In the genomic region with DNA sequence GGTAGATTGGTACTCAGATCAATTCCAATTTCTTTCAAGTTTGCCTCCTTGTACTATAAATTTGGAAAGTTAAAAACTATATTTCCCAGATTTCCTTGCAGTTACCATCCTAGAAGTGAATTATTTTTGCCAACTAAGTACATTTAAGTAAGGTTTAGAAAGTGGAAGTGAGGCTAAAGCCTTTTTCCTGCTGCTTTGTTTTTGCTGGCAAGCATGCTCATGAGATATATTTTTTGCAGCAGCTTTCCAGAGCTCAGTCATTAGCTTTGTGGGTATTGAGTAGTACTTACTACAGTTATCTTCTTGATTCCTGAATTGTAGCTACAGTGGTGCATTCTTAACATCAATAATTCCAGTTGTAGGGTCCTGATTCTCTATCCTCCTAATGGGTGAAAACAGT, we compare ENCODE assay signal across 2 cellular contexts.
TF ChIP-seq lines count a peak whose summit lies in the region.

No MANE protein-coding gene starts in this region.

TF ChIP-seq in A549, 52 proteins besides CTCF, POLR2A, EP300 and RAD21:
- TF ChIP-seq JUN (IDR thresholded peaks at IDR 0.05) (no peak), MAFK (IDR thresholded peaks at IDR 0.05; ENCODE audit: partially characterized antibody) (peak; percentile 8)
- TF ChIP-seq, protein P1, sequence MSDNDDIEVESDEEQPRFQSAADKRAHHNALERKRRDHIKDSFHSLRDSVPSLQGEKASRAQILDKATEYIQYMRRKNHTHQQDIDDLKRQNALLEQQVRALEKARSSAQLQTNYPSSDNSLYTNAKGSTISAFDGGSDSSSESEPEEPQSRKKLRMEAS (IDR thresholded peaks at IDR 0.05) = no peak

TF ChIP-seq in endothelial cell of umbilical vein, 7 proteins besides CTCF, POLR2A, EP300 and RAD21:
- TF ChIP-seq FOS (IDR thresholded peaks at IDR 0.05; ENCODE audit: borderline replicate concordance, insufficient read depth, low read length) = no peak
- no peak for TF ChIP-seq EZH2 (IDR thresholded peaks at IDR 0.05; ENCODE audit: borderline replicate concordance, low read depth, low read length, severe bottlenecking)
- TF ChIP-seq JUN (IDR thresholded peaks at IDR 0.05; ENCODE audit: borderline replicate concordance, insufficient read depth, insufficient read length, low read depth) = no peak
- no peak for TF ChIP-seq GATA2 (IDR thresholded peaks at IDR 0.05; ENCODE audit: insufficient read depth, insufficient read length, low read depth, low read length)
- no peak for TF ChIP-seq MYC (IDR thresholded peaks at IDR 0.05; ENCODE audit: low read depth, low read length)
- TF ChIP-seq, protein P1 (IDR thresholded peaks at IDR 0.05; ENCODE audit: insufficient read depth, insufficient read length) = no peak
- no peak for TF ChIP-seq POLR2AphosphoS5 (IDR thresholded peaks at IDR 0.05; ENCODE audit: insufficient read depth, low read depth, low read length)
TF ChIP-seq in endothelial cell of umbilical vein: peak in this region for 0.
